8 cellular contexts compared by ENCODE assay signal in genomic region chr18:26549486-26550435, GRCh38. TPM values are rescaled to one million over a fixed set of nuclear protein-coding genes. Genes with fewer than 3 reads are reported as not detected.
DNase-seq lines count a peak whose midpoint lies in the region; ATAC-seq and TF ChIP-seq lines count a peak whose summit lies in the region.

No MANE protein-coding gene starts in this region.

- peaks cover 28% of the 10 kb centered on the region for H3K27me3 Mint-ChIP-seq in glutamatergic neuron (ENCODE audit: unreplicated experiment)

- H3K4me1 Mint-ChIP-seq in glutamatergic neuron (ENCODE audit: low read depth, unreplicated experiment) = peaks cover 7% of the 10 kb centered on the region

- ATAC-seq in GM21423 (IDR thresholded peaks at IDR 0.05; ENCODE audit: unreplicated experiment) (no peak), HG03108 (IDR thresholded peaks at IDR 0.05; ENCODE audit: unreplicated experiment) (no peak)

- H3K36me3 Mint-ChIP-seq in glutamatergic neuron (ENCODE audit: unreplicated experiment) = no peaks in the 10 kb centered on the region

- DNase-seq in Ammon's horn (ENCODE audit: low spot score) = peak; percentile 44
- peak; percentile 21 for DNase-seq in GM19238 (ENCODE audit: insufficient read length, low spot score)
- peak; percentile 80 for DNase-seq in NCI-H226
- peak; percentile 13 for DNase-seq in activated naive CD4-positive, alpha-beta T cell treated with anti-CD3 and anti-CD28 coated beads, Interleukin-2, amount 50 U/mL, for 16 hours
- peak; percentile 46 for DNase-seq in glutamatergic neuron
- peak in 41 of 56 donors; percentile 16 to 74 (median 46) for DNase-seq in nucleus accumbens (lab: John Stamatoyannopoulos, UW)

- H3K27ac Mint-ChIP-seq in glutamatergic neuron (ENCODE audit: unreplicated experiment) = no peak overlapping the region

- no peak for TF ChIP-seq CTCF in glutamatergic neuron (IDR thresholded peaks at IDR 0.05; ENCODE audit: partially characterized antibody, unreplicated experiment)

- H3K9me3 Mint-ChIP-seq in glutamatergic neuron (ENCODE audit: unreplicated experiment) = peaks cover 16% of the 10 kb centered on the region

- H3K4me3 Mint-ChIP-seq in glutamatergic neuron (ENCODE audit: unreplicated experiment) = peak overlapping the region; percentile 85

RNA-seq across cellular contexts. Expression of gene KCTD1, which starts 1.4 kb away (rescaled TPM):
- total RNA-seq in glutamatergic neuron (ENCODE audit: unreplicated experiment) = 18.8 TPM

Comparison
In these comparisons a context has a peak if more than half of its experiments do, and no peak if none do; other contexts are left out.
1. DNase-seq: peak in every context shown above with its lines; median percentile 80 in NCI-H226; 46 in glutamatergic neuron; 46 in nucleus accumbens; 44 in Ammon's horn; 21 in GM19238; 13 in activated naive CD4-positive, alpha-beta T cell treated with anti-CD3 and anti-CD28 coated beads, Interleukin-2, amount 50 U/mL, for 16 hours.